Comparison of ENCODE assay signal across 10 cellular contexts in genomic region chr1:3747903-3748302, GRCh38. TPM values are rescaled to one million over a fixed set of nuclear protein-coding genes. Genes with fewer than 3 reads are reported as not detected.
DNase-seq lines count a peak whose midpoint lies in the region; ATAC-seq and TF ChIP-seq lines count a peak whose summit lies in the region.
"Had no signal": no experiment of that assay in that cellular context is flagged by ENCODE, and none has a peak within 500 bp of the region (broad histone marks: within the 10 kb centered on the region; RNA-seq: fewer than 3 reads in every experiment).

No MANE protein-coding gene starts in this region.

- DNase-seq in left ventricle myocardium inferior (no peak), left cardiac atrium (no peak), adipocyte (ENCODE audit: low read depth) (no peak), mesothelial cell of epicardium (ENCODE audit: low spot score in 2 of 2, unreplicated experiment in 2 of 2) (no peak), epidermal melanocyte (ENCODE audit: insufficient read length, low spot score) (no peak), NCI-H2227 (lab: John Stamatoyannopoulos, UW; ENCODE audit: unreplicated experiment) (no peak)
- no peak for DNase-seq in activated effector memory CD4-positive, alpha-beta T cell treated with Interleukin-2 at 50 U/mL for 16 hours
- DNase-seq in stimulated activated CD4-positive, alpha-beta T cell treated with anti-CD3 and anti-CD28 coated beads, Interleukin-15, amount 100 ng/mL, for 24 hours = no peak

- H3K27ac Mint-ChIP-seq in mesothelial cell of epicardium = no peak overlapping the region

- H3K27ac ChIP-seq in left ventricle myocardium inferior (replicated peaks) = peak overlapping the region; percentile 87
- H3K27ac ChIP-seq: KMS-11 had no signal

- peak overlapping the region; percentile 80 for H3K4me3 Mint-ChIP-seq in mesothelial cell of epicardium

- peaks cover 37% of the 10 kb centered on the region for H3K4me1 ChIP-seq in left ventricle myocardium inferior
- H3K4me1 ChIP-seq in adipocyte (ENCODE audit: control insufficient read depth, insufficient read depth, low read length) = peaks cover 15% of the 10 kb centered on the region

- H3K36me3 ChIP-seq in left ventricle myocardium inferior = no peaks in the 10 kb centered on the region
- peaks cover under 1% of the 10 kb centered on the region for H3K36me3 ChIP-seq in adipocyte (ENCODE audit: control insufficient read depth, insufficient read depth, low read length, severe bottlenecking)

- ATAC-seq in left cardiac atrium = no peak

- H3K27me3 Mint-ChIP-seq in mesothelial cell of epicardium (ENCODE audit: low read depth) = peaks cover 36% of the 10 kb centered on the region

- no peaks in the 10 kb centered on the region for H3K36me3 Mint-ChIP-seq in mesothelial cell of epicardium

- no peak for TF ChIP-seq CTCF in left ventricle myocardium inferior (IDR thresholded peaks at IDR 0.05; ENCODE audit: borderline replicate concordance)
- no peak for TF ChIP-seq CTCF in mesothelial cell of epicardium (IDR thresholded peaks at IDR 0.05; ENCODE audit: unreplicated experiment)

- peaks cover 22% of the 10 kb centered on the region for H3K27me3 ChIP-seq in left ventricle myocardium inferior (ENCODE audit: low read depth)
- H3K27me3 ChIP-seq in adipocyte (replicated peaks; ENCODE audit: control insufficient read depth, insufficient read depth, low read length) = peaks cover 27% of the 10 kb centered on the region

- no peaks in the 10 kb centered on the region for H3K9me3 Mint-ChIP-seq in mesothelial cell of epicardium

- intact Hi-C loops in left ventricle myocardium inferior (cut with micrococcal nuclease) (no loop called here), left cardiac atrium (cut with DNase I) (no loop called here)

- H3K9ac ChIP-seq in adipocyte (ENCODE audit: low read length) = peak overlapping the region; percentile 83
- H3K9ac ChIP-seq: KMS-11 had no signal

- H3K4me1 Mint-ChIP-seq in mesothelial cell of epicardium = peaks cover 28% of the 10 kb centered on the region

- H3K9me3 ChIP-seq in left ventricle myocardium inferior (replicated peaks) = no peaks in the 10 kb centered on the region
- H3K9me3 ChIP-seq in adipocyte (ENCODE audit: control insufficient read depth, low read length) = no peaks in the 10 kb centered on the region
- H3K9me3 ChIP-seq: mucosa of descending colon had no signal

- H3K4me3 ChIP-seq in left ventricle myocardium inferior = peak overlapping the region; percentile 90
- H3K4me3 ChIP-seq in adipocyte (ENCODE audit: low read length) = peak overlapping the region; percentile 86

RNA-seq across cellular contexts. Expression of gene CCDC27, which starts 4.3 kb away (rescaled TPM):
- total RNA-seq in left ventricle myocardium inferior (0.08 TPM), left cardiac atrium (not detected), mesothelial cell of epicardium (not detected in 3 replicates)
- total RNA-seq: mucosa of descending colon had no signal

RNA-seq across cellular contexts. Expression of gene SMIM1, which starts 24.6 kb away (rescaled TPM):
- 13.9 TPM for total RNA-seq in left ventricle myocardium inferior
- 10 to 100 TPM; 25.4 to 35.9 TPM for total RNA-seq in left cardiac atrium
- total RNA-seq in mesothelial cell of epicardium = 10.1 to 12.1 TPM (median 11.6 TPM) in 3 replicates

RNA-seq across cellular contexts. Expression of gene LRRC47, which starts 48.4 kb away (rescaled TPM):
- total RNA-seq in left ventricle myocardium inferior (58.2 TPM), left cardiac atrium (10 to 100 TPM; 41.4 to 43.4 TPM), mesothelial cell of epicardium (55.4 to 61.9 TPM (median 55.9 TPM) in 3 replicates)
